Comparison of ENCODE assay signal across 23 cellular contexts in genomic region chr7:82175319-82175718, GRCh38.
"Had no signal": no experiment of that assay in that cellular context is flagged by ENCODE, and none has a peak within 500 bp of the region (broad histone marks: within the 10 kb centered on the region; RNA-seq: fewer than 3 reads in every experiment).

No MANE protein-coding gene starts in this region.

- H3K36me3 ChIP-seq: pancreas, tibial artery, upper lobe of right lung, vagina had no signal

- H3K4me3 ChIP-seq: hepatocyte, lung, pancreas, tibial artery, upper lobe of right lung, vagina had no signal

- ATAC-seq: foreskin keratinocyte; left colon; left ventricle myocardium superior; pancreas; right cardiac atrium; stimulated activated effector memory CD8-positive, alpha-beta T cell treated with anti-CD3 and anti-CD28 coated beads, Interleukin-12 subunit alpha, Interleukin-12 subunit beta, amount 100 ng/mL, for 72 hours; upper lobe of right lung had no signal

- H3K4me1 Mint-ChIP-seq: naive B cell; nephron; stimulated activated effector memory CD8-positive, alpha-beta T cell treated with anti-CD3 and anti-CD28 coated beads, Interleukin-12 subunit alpha, Interleukin-12 subunit beta, amount 100 ng/mL, for 72 hours had no signal

- H3K36me3 Mint-ChIP-seq: naive B cell; stimulated activated effector memory CD8-positive, alpha-beta T cell treated with anti-CD3 and anti-CD28 coated beads, Interleukin-12 subunit alpha, Interleukin-12 subunit beta, amount 100 ng/mL, for 72 hours had no signal

- H3K27me3 ChIP-seq: hepatocyte, pancreas, tibial artery, upper lobe of right lung, vagina had no signal

- H3K4me3 Mint-ChIP-seq: naive B cell; nephron; stimulated activated effector memory CD8-positive, alpha-beta T cell treated with anti-CD3 and anti-CD28 coated beads, Interleukin-12 subunit alpha, Interleukin-12 subunit beta, amount 100 ng/mL, for 72 hours; stimulated activated naive CD8-positive, alpha-beta T cell treated with anti-CD3 and anti-CD28 coated beads, Interleukin-15, Interleukin-2, amounts not matched to agents 100 ng/mL and 50 ng/mL, for 24 hours had no signal

- H3K27ac Mint-ChIP-seq: naive B cell; nephron; progenitor cell of endocrine pancreas; stimulated activated effector memory CD8-positive, alpha-beta T cell treated with anti-CD3 and anti-CD28 coated beads, Interleukin-12 subunit alpha, Interleukin-12 subunit beta, amount 100 ng/mL, for 72 hours; stimulated activated naive CD8-positive, alpha-beta T cell treated with anti-CD3 and anti-CD28 coated beads, Interleukin-15, Interleukin-2, amounts not matched to agents 100 ng/mL and 50 ng/mL, for 24 hours had no signal

- DNase-seq: dermis blood vessel endothelial cell; erythroblast; foreskin keratinocyte; head of caudate nucleus; left colon; left ventricle myocardium superior; mesenchymal stem cell; naive B cell; occipital lobe; pancreas; right cardiac atrium; small intestine; stimulated activated CD4-positive, alpha-beta T cell treated with anti-CD3 and anti-CD28 coated beads, Interleukin-12 subunit alpha, Interleukin-12 subunit beta, amount 100 ng/mL, for 4 hours; stimulated activated CD4-positive, alpha-beta T cell treated with anti-CD3 and anti-CD28 coated beads, Interleukin-2, amount 100 ng/mL, for 48 hours; tibial artery; upper lobe of right lung had no signal

- H3K9me3 Mint-ChIP-seq: nephron; stimulated activated naive CD8-positive, alpha-beta T cell treated with anti-CD3 and anti-CD28 coated beads, Interleukin-15, Interleukin-2, amounts not matched to agents 100 ng/mL and 50 ng/mL, for 24 hours had no signal

- H3K27me3 Mint-ChIP-seq: naive B cell; progenitor cell of endocrine pancreas; stimulated activated naive CD8-positive, alpha-beta T cell treated with anti-CD3 and anti-CD28 coated beads, Interleukin-15, Interleukin-2, amounts not matched to agents 100 ng/mL and 50 ng/mL, for 24 hours had no signal
